In genomic region chr22:21698430-21699329, GRCh38 we compare ENCODE assay signal across 9 cellular contexts. TPM values are rescaled to one million over a fixed set of nuclear protein-coding genes. Genes with fewer than 3 reads are reported as not detected.
DNase-seq lines count a peak whose midpoint lies in the region; ATAC-seq and TF ChIP-seq lines count a peak whose summit lies in the region.
"Had no signal": no experiment of that assay in that cellular context is flagged by ENCODE, and none has a peak within 500 bp of the region (broad histone marks: within the 10 kb centered on the region; RNA-seq: fewer than 3 reads in every experiment).

No MANE protein-coding gene starts in this region.

- ATAC-seq in right lobe of liver: peak; percentile 40 to 73 (median 56)

- DNase-seq in BE2C: peak; percentile 44
- peak; percentile 40 to 57 for DNase-seq in cardiac fibroblast (ENCODE audit: low read depth in 2 of 2)
- peak in 1 of 3 donors; percentile 53 for DNase-seq in right lobe of liver
- DNase-seq in Karpas-422: no peak
- no peak for DNase-seq in colonic mucosa
- no peak for DNase-seq in NCI-H226
- DNase-seq: activated gamma-delta T cell treated with Interleukin-2 at 50 U/mL for 16 hours; NCI-H345; stimulated activated naive CD4-positive, alpha-beta T cell had no signal

- H3K27me3 ChIP-seq in BE2C: no peaks in the 10 kb centered on the region
- H3K27me3 ChIP-seq in right lobe of liver: no peaks in the 10 kb centered on the region
- no peaks in the 10 kb centered on the region for H3K27me3 ChIP-seq in Karpas-422 (ENCODE audit: low read length)
- H3K27me3 ChIP-seq in colonic mucosa: no peaks in the 10 kb centered on the region

- no peaks in the 10 kb centered on the region for H3K9me3 ChIP-seq in BE2C
- no peaks in the 10 kb centered on the region for H3K9me3 ChIP-seq in right lobe of liver
- no peaks in the 10 kb centered on the region for H3K9me3 ChIP-seq in Karpas-422 (ENCODE audit: low read length)
- H3K9me3 ChIP-seq in colonic mucosa: no peaks in the 10 kb centered on the region

- H2AFZ ChIP-seq in Karpas-422 (ENCODE audit: low read length): no peak overlapping the region

- H4K20me1 ChIP-seq in Karpas-422 (ENCODE audit: insufficient read depth, low read depth, low read length): no peaks in the 10 kb centered on the region

- no peak overlapping the region for H3K4me2 ChIP-seq in Karpas-422 (ENCODE audit: low read depth, low read length, poor library complexity, severe bottlenecking)

- H3K9me2 ChIP-seq in Karpas-422 (replicated peaks; ENCODE audit: insufficient read depth, low read length): no peaks in the 10 kb centered on the region

- peaks cover 27% of the 10 kb centered on the region for H3K36me3 ChIP-seq in BE2C
- peaks cover 0 to 32% (median 4%) of the 10 kb centered on the region in 4 donors for H3K36me3 ChIP-seq in right lobe of liver
- 0 out of 2 replicates have a peak, but pooled peaks cover 2% of the 10 kb centered on the region for H3K36me3 ChIP-seq in Karpas-422 (ENCODE audit: insufficient read depth, low read length)
- peaks cover 3% of the 10 kb centered on the region for H3K36me3 ChIP-seq in colonic mucosa

- TF ChIP-seq CTCF in BE2C (IDR thresholded peaks at IDR 0.05; ENCODE audit: low read depth, low read length) (no peak), cardiac fibroblast (IDR thresholded peaks at IDR 0.05; ENCODE audit: low read depth, low read length) (no peak), right lobe of liver (IDR thresholded peaks at IDR 0.05) (no peak), colonic mucosa (IDR thresholded peaks at IDR 0.05) (no peak)

- WGBS in right lobe of liver (ENCODE audit: insufficient coverage, low coverage, low lambda C conversion rate, missing lambda C conversion rate): 78% methylated on average over 6 of the region's 22 CpGs

- H3K27ac ChIP-seq in right lobe of liver: no peak overlapping the region
- H3K27ac ChIP-seq in Karpas-422 (ENCODE audit: low read length): no peak overlapping the region
- no peak overlapping the region for H3K27ac ChIP-seq in colonic mucosa

- no peak for TF ChIP-seq POLR2A in right lobe of liver (IDR thresholded peaks at IDR 0.05)

- intact Hi-C loops in right lobe of liver (cut with DNase I) (no loop called here), colonic mucosa (cut with DNase I) (no loop called here)

- no peaks in the 10 kb centered on the region for H3K79me2 ChIP-seq in Karpas-422 (ENCODE audit: low read length)

- H3K4me3 ChIP-seq in BE2C (ENCODE audit: low read depth, low read length): no peak overlapping the region
- H3K4me3 ChIP-seq in cardiac fibroblast (replicated peaks in 1 of 2; ENCODE audit: low read depth in 2 of 2, low read length in 2 of 2): no peak overlapping the region
- H3K4me3 ChIP-seq in right lobe of liver: no peak overlapping the region
- H3K4me3 ChIP-seq in Karpas-422 (ENCODE audit: low read length): no peak overlapping the region
- no peak overlapping the region for H3K4me3 ChIP-seq in colonic mucosa

- peaks cover 8% of the 10 kb centered on the region; the same call in 1 of the 2 replicates for H3K4me1 ChIP-seq in BE2C
- H3K4me1 ChIP-seq in right lobe of liver: peaks cover 0 to 8% (median 0%) of the 10 kb centered on the region in 4 donors
- H3K4me1 ChIP-seq in Karpas-422 (ENCODE audit: low read length): no peaks in the 10 kb centered on the region
- no peaks in the 10 kb centered on the region for H3K4me1 ChIP-seq in colonic mucosa

- no peak overlapping the region for H3K9ac ChIP-seq in Karpas-422 (ENCODE audit: low read length)
- H3K9ac ChIP-seq in colonic mucosa (ENCODE audit: low read depth in 2 of 2, low read length in 2 of 2): no peak overlapping the region

RNA-seq across cellular contexts. Expression of gene PPIL2, which starts 32.9 kb away (rescaled TPM):
- 72.2 TPM for polyA plus RNA-seq in BE2C (2012; ENCODE audit: insufficient read depth, insufficient read length, low read depth)
- total RNA-seq in right lobe of liver (10 to 100 TPM; 18.9 to 24.2 (median 22.1) TPM), colonic mucosa (10 to 100 TPM; 41.9 to 63.2 TPM)
- total RNA-seq in Karpas-422 (2014; rRNA removed; shearing (Covaris generic); ENCODE audit: low replicate concordance): 32.8 and 39.6 TPM in 2 replicates

RNA-seq across cellular contexts. Expression of gene YPEL1, which starts 36.9 kb away (rescaled TPM):
- polyA plus RNA-seq in BE2C (2012; ENCODE audit: insufficient read depth, insufficient read length, low read depth): 0.43 TPM
- 10 to 100 TPM in 1 of 6 experiments, 1 to 10 TPM in 5; 1.0 to 11.2 (median 2.7) TPM for total RNA-seq in right lobe of liver
- 1.6 and 1.8 TPM in 2 replicates for total RNA-seq in Karpas-422 (2014; rRNA removed; shearing (Covaris generic); ENCODE audit: low replicate concordance)
- total RNA-seq in colonic mucosa: 1 to 10 TPM; 2.2 to 2.9 TPM

RNA-seq across cellular contexts. Expression of gene SDF2L1, which starts 56.6 kb away (rescaled TPM):
- polyA plus RNA-seq in BE2C (2012; ENCODE audit: insufficient read depth, insufficient read length, low read depth): 204 TPM
- total RNA-seq in right lobe of liver (10 to 100 TPM; 33.1 to 85.7 (median 71.6) TPM), colonic mucosa (100 to 1,000 TPM in 1 of 2 donors, 10 to 100 TPM in 1; 48.8 to 177 TPM)
- 19.0 and 72.9 TPM in 2 replicates for total RNA-seq in Karpas-422 (2014; rRNA removed; shearing (Covaris generic); ENCODE audit: low replicate concordance)

Comparison
In these comparisons a context has a peak if more than half of its experiments do, and no peak if none do; other contexts are left out.
1. DNase-seq: peak in BE2C (single experiment) and cardiac fibroblast (2 of 2); none in Karpas-422 (single experiment), colonic mucosa (single experiment) and NCI-H226 (single experiment).